ENCODE assay signal across 1 cellular context in the genomic region with DNA sequence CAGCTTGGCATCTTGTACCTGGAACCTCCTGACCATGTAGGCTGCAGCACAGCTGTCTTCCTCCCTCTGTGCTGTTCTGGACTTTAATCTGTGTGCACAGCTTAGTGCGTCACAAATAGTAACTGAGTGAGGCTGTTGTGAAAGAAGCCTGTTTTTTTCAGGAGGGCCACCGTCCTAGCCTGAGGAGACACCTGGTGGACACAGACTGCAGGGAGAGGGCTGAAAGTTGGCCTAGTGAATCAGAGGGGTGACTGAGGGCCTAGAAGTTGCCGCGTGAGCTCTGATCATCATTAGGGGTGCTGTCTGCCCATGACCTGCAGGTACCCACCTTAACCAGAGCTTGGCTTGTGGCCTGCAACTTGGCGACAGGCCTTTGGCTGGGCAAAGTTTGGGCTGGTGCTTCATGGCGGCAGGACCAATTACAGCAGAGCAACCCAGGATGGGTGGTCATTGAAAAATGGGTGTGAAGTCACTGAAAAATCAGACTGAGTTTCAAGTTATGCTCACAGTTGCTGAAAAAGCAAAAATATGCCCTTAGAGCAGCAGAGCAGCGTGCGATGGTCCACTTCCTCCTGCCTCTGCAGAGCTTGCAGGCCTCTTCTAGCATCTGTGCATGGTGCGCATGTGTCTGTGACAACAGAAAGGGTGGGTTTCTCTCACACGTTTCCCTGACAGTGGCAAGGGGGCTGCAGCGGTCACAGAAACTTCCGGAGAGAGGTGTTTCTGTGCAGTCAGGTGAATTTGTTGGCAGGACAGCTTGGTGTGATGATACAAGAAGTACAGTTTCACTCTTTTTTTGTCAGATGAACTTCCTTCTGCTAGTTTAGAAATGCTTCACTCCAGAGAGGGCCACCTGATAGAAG.
A peak's percentile ranks its signal among the peaks of the same experiment; 100 is the strongest.
TF ChIP-seq lines count a peak whose summit lies in the region.

No MANE protein-coding gene starts in this region.

TF ChIP-seq in HepG2, 621 proteins besides CTCF, POLR2A, EP300 and RAD21 (continued from another document and continues in another):
- TF ChIP-seq, protein P1, sequence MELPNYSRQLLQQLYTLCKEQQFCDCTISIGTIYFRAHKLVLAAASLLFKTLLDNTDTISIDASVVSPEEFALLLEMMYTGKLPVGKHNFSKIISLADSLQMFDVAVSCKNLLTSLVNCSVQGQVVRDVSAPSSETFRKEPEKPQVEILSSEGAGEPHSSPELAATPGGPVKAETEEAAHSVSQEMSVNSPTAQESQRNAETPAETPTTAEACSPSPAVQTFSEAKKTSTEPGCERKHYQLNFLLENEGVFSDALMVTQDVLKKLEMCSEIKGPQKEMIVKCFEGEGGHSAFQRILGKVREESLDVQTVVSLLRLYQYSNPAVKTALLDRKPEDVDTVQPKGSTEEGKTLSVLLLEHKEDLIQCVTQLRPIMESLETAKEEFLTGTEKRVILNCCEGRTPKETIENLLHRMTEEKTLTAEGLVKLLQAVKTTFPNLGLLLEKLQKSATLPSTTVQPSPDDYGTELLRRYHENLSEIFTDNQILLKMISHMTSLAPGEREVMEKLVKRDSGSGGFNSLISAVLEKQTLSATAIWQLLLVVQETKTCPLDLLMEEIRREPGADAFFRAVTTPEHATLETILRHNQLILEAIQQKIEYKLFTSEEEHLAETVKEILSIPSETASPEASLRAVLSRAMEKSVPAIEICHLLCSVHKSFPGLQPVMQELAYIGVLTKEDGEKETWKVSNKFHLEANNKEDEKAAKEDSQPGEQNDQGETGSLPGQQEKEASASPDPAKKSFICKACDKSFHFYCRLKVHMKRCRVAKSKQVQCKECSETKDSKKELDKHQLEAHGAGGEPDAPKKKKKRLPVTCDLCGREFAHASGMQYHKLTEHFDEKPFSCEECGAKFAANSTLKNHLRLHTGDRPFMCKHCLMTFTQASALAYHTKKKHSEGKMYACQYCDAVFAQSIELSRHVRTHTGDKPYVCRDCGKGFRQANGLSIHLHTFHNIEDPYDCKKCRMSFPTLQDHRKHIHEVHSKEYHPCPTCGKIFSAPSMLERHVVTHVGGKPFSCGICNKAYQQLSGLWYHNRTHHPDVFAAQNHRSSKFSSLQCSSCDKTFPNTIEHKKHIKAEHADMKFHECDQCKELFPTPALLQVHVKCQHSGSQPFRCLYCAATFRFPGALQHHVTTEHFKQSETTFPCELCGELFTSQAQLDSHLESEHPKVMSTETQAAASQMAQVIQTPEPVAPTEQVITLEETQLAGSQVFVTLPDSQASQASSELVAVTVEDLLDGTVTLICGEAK (IDR thresholded peaks at IDR 0.05) = no peak
- TF ChIP-seq, protein P1 (CRISPR knock-in tag; IDR thresholded peaks at IDR 0.05) = peak; percentile 57
- TF ChIP-seq ZFP37 (CRISPR knock-in tag; IDR thresholded peaks at IDR 0.05; ENCODE audit: borderline replicate concordance) (0 out of 2 replicates have a peak, but pooled peaks have one; percentile 24), ZNF629 (CRISPR knock-in tag; conservative IDR thresholded peaks at IDR 0.05) (peak; percentile 59; the same call in 1 of the 2 replicates), PCBP1 (IDR thresholded peaks at IDR 0.05; ENCODE audit: borderline replicate concordance, low read depth, low read length) (no peak), ZNF350 (CRISPR knock-in tag; IDR thresholded peaks at IDR 0.05; ENCODE audit: borderline replicate concordance, low read depth) (peak; percentile 93), ZNF652 (CRISPR knock-in tag; IDR thresholded peaks at IDR 0.05; ENCODE audit: borderline replicate concordance, low read depth) (peak; percentile 61; the same call in 1 of the 2 replicates), TOPORS (CRISPR knock-in tag; IDR thresholded peaks at IDR 0.05) (peak; percentile 96), PHF8 (CRISPR knock-in tag; IDR thresholded peaks at IDR 0.05) (peak; percentile 65), ZNF30 (CRISPR knock-in tag; IDR thresholded peaks at IDR 0.05) (no peak), SSRP1 (CRISPR knock-in tag; IDR thresholded peaks at IDR 0.05) (peak; percentile 99), ZNF598 (CRISPR knock-in tag; IDR thresholded peaks at IDR 0.05; ENCODE audit: borderline replicate concordance) (no peak), ZNF510 (CRISPR knock-in tag; IDR thresholded peaks at IDR 0.05; ENCODE audit: low read depth) (0 out of 2 replicates have a peak, but pooled peaks have one; percentile 49), RFXAP (CRISPR knock-in tag; IDR thresholded peaks at IDR 0.05; ENCODE audit: borderline replicate concordance) (peak; percentile 93), GATAD2A (CRISPR knock-in tag; IDR thresholded peaks at IDR 0.05) (peak; percentile 95), SP5 (CRISPR knock-in tag; IDR thresholded peaks at IDR 0.05; ENCODE audit: borderline replicate concordance, low read depth) (0 out of 2 replicates have a peak, but pooled peaks have one; percentile 34), BORCS8-MEF2B (CRISPR knock-in tag; IDR thresholded peaks at IDR 0.05) (peak; percentile 89), XRCC5 (optimal IDR thresholded peaks at IDR 0.05; ENCODE audit: low read length) (peak; percentile 98), ZNF10 (CRISPR knock-in tag; IDR thresholded peaks at IDR 0.05; ENCODE audit: borderline replicate concordance, low read depth) (no peak), HNF4G (IDR thresholded peaks at IDR 0.05; ENCODE audit: borderline replicate concordance, low read depth, low read length) (peak; percentile 98), HNF4G (CRISPR knock-in tag; IDR thresholded peaks at IDR 0.05; ENCODE audit: borderline replicate concordance, low read depth) (peak; percentile 97), ZNF180 (CRISPR knock-in tag; IDR thresholded peaks at IDR 0.05; ENCODE audit: borderline replicate concordance, low read depth) (no peak), SAFB2 (CRISPR knock-in tag; IDR thresholded peaks at IDR 0.05; ENCODE audit: borderline replicate concordance, low read depth) (no peak), HMG20A (CRISPR knock-in tag; IDR thresholded peaks at IDR 0.05; ENCODE audit: borderline replicate concordance) (peak; percentile 86), PRPF4 (IDR thresholded peaks at IDR 0.05; ENCODE audit: low read depth, low read length, poor library complexity, severe bottlenecking) (peak; percentile 69), MYC (CRISPR knock-in tag; IDR thresholded peaks at IDR 0.05; ENCODE audit: borderline replicate concordance) (peak; percentile 64; the same call in 1 of the 2 replicates), KLF16 (CRISPR knock-in tag; IDR thresholded peaks at IDR 0.05) (peak in 1 of 2 experiments; percentile 91; a peak in 2 of 4 replicates), ZNF773 (CRISPR knock-in tag; IDR thresholded peaks at IDR 0.05; ENCODE audit: borderline replicate concordance) (no peak), ZNF292 (CRISPR knock-in tag; IDR thresholded peaks at IDR 0.05; ENCODE audit: borderline replicate concordance, low read depth) (peak; percentile 96; the same call in 1 of the 2 replicates), HNRNPLL (IDR thresholded peaks at IDR 0.05; ENCODE audit: low read depth, low read length, poor library complexity, severe bottlenecking) (no peak), ATF7 (IDR thresholded peaks at IDR 0.05) (no peak), ATF7 (CRISPR knock-in tag; IDR thresholded peaks at IDR 0.05) (peak; percentile 84), ZSCAN22 (CRISPR knock-in tag; IDR thresholded peaks at IDR 0.05) (peak; percentile 91), MLLT10 (CRISPR knock-in tag; IDR thresholded peaks at IDR 0.05) (no peak), ZNF746 (CRISPR knock-in tag; IDR thresholded peaks at IDR 0.05) (peak; percentile 94), CREB1 (IDR thresholded peaks at IDR 0.05) (peak; percentile 88), CREB1 (CRISPR knock-in tag; IDR thresholded peaks at IDR 0.05) (peak; percentile 90), ZNF792 (CRISPR knock-in tag; IDR thresholded peaks at IDR 0.05) (peak; percentile 98), MIER3 (CRISPR knock-in tag; IDR thresholded peaks at IDR 0.05; ENCODE audit: borderline replicate concordance) (peak; percentile 94), TAF1 (CRISPR knock-in tag; IDR thresholded peaks at IDR 0.05) (0 out of 2 replicates have a peak, but pooled peaks have one; percentile 41), RFXANK (CRISPR knock-in tag; IDR thresholded peaks at IDR 0.05) (peak; percentile 54; the same call in 1 of the 2 replicates)
- TF ChIP-seq, protein P2, sequence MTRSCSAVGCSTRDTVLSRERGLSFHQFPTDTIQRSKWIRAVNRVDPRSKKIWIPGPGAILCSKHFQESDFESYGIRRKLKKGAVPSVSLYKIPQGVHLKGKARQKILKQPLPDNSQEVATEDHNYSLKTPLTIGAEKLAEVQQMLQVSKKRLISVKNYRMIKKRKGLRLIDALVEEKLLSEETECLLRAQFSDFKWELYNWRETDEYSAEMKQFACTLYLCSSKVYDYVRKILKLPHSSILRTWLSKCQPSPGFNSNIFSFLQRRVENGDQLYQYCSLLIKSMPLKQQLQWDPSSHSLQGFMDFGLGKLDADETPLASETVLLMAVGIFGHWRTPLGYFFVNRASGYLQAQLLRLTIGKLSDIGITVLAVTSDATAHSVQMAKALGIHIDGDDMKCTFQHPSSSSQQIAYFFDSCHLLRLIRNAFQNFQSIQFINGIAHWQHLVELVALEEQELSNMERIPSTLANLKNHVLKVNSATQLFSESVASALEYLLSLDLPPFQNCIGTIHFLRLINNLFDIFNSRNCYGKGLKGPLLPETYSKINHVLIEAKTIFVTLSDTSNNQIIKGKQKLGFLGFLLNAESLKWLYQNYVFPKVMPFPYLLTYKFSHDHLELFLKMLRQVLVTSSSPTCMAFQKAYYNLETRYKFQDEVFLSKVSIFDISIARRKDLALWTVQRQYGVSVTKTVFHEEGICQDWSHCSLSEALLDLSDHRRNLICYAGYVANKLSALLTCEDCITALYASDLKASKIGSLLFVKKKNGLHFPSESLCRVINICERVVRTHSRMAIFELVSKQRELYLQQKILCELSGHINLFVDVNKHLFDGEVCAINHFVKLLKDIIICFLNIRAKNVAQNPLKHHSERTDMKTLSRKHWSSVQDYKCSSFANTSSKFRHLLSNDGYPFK (CRISPR knock-in tag; IDR thresholded peaks at IDR 0.05; ENCODE audit: borderline replicate concordance) = peak; percentile 51; the same call in 1 of the 2 replicates
- TF ChIP-seq, protein P3, sequence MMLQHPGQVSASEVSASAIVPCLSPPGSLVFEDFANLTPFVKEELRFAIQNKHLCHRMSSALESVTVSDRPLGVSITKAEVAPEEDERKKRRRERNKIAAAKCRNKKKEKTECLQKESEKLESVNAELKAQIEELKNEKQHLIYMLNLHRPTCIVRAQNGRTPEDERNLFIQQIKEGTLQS (CRISPR knock-in tag; IDR thresholded peaks at IDR 0.05) = peak; percentile 51; the same call in 1 of the 2 replicates
- TF ChIP-seq, protein P4, sequence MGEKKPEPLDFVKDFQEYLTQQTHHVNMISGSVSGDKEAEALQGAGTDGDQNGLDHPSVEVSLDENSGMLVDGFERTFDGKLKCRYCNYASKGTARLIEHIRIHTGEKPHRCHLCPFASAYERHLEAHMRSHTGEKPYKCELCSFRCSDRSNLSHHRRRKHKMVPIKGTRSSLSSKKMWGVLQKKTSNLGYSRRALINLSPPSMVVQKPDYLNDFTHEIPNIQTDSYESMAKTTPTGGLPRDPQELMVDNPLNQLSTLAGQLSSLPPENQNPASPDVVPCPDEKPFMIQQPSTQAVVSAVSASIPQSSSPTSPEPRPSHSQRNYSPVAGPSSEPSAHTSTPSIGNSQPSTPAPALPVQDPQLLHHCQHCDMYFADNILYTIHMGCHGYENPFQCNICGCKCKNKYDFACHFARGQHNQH (CRISPR knock-in tag; IDR thresholded peaks at IDR 0.05) = peak; percentile 97; the same call in 1 of the 2 replicates
- TF ChIP-seq, protein P5, sequence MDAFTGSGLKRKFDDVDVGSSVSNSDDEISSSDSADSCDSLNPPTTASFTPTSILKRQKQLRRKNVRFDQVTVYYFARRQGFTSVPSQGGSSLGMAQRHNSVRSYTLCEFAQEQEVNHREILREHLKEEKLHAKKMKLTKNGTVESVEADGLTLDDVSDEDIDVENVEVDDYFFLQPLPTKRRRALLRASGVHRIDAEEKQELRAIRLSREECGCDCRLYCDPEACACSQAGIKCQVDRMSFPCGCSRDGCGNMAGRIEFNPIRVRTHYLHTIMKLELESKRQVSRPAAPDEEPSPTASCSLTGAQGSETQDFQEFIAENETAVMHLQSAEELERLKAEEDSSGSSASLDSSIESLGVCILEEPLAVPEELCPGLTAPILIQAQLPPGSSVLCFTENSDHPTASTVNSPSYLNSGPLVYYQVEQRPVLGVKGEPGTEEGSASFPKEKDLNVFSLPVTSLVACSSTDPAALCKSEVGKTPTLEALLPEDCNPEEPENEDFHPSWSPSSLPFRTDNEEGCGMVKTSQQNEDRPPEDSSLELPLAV (CRISPR knock-in tag; conservative IDR thresholded peaks at IDR 0.05; ENCODE audit: low read depth) = 0 out of 2 replicates have a peak, but pooled peaks have one; percentile 3
- TF ChIP-seq, protein P6, sequence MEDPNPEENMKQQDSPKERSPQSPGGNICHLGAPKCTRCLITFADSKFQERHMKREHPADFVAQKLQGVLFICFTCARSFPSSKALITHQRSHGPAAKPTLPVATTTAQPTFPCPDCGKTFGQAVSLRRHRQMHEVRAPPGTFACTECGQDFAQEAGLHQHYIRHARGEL (CRISPR knock-in tag; IDR thresholded peaks at IDR 0.05) = peak; percentile 91
- TF ChIP-seq, protein P7, sequence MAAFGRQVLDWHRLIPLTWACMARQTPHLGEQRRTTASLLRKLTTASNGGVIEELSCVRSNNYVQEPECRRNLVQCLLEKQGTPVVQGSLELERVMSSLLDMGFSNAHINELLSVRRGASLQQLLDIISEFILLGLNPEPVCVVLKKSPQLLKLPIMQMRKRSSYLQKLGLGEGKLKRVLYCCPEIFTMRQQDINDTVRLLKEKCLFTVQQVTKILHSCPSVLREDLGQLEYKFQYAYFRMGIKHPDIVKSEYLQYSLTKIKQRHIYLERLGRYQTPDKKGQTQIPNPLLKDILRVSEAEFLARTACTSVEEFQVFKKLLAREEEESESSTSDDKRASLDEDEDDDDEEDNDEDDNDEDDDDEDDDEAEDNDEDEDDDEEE (CRISPR knock-in tag; IDR thresholded peaks at IDR 0.05) = peak; percentile 20; the same call in 1 of the 2 replicates
